In genomic region chr4:108135549-108136209, GRCh38 we compare ENCODE assay signal across 10 cellular contexts. TPM values are rescaled to one million over a fixed set of nuclear protein-coding genes. Genes with fewer than 3 reads are reported as not detected.
DNase-seq lines count a peak whose midpoint lies in the region; ATAC-seq and TF ChIP-seq lines count a peak whose summit lies in the region.
"Had no signal": no experiment of that assay in that cellular context is flagged by ENCODE, and none has a peak within 500 bp of the region (broad histone marks: within the 10 kb centered on the region; RNA-seq: fewer than 3 reads in every experiment).

No MANE protein-coding gene starts in this region.

- ATAC-seq in activated CD4-positive, alpha-beta T cell treated with anti-CD3 and anti-CD28 coated beads for 36 hours: peak; percentile 48
- peak; percentile 34 for ATAC-seq in activated CD8-positive, alpha-beta T cell treated with anti-CD3 and anti-CD28 coated beads, Interleukin-2, amount 10 ng/mL, durations not matched to agents 7 days and 5 days

- H3K4me1 Mint-ChIP-seq in activated CD4-positive, alpha-beta T cell treated with anti-CD3 and anti-CD28 coated beads for 36 hours: peaks cover 86% of the 10 kb centered on the region
- peaks cover 84% of the 10 kb centered on the region for H3K4me1 Mint-ChIP-seq in activated CD8-positive, alpha-beta T cell treated with anti-CD3 and anti-CD28 coated beads, Interleukin-2, amount 10 ng/mL, durations not matched to agents 7 days and 5 days (ENCODE audit: low read depth)
- H3K4me1 Mint-ChIP-seq in neural progenitor cell: peaks cover 55% of the 10 kb centered on the region

- intact Hi-C loops in activated CD4-positive, alpha-beta T cell treated with anti-CD3 and anti-CD28 coated beads for 36 hours (cut with DNase I, micrococcal nuclease): loop anchor here in 1 of 2 experiments (2.0 kb wide), 1 partner anchor 17 kb away; no protein-coding TSS in a partner anchor
- intact Hi-C loops in vagina (cut with DNase I): no loop called here

- peak overlapping the region; percentile 93 for H3K27ac Mint-ChIP-seq in activated CD4-positive, alpha-beta T cell treated with anti-CD3 and anti-CD28 coated beads for 36 hours
- H3K27ac Mint-ChIP-seq in activated CD8-positive, alpha-beta T cell treated with anti-CD3 and anti-CD28 coated beads, Interleukin-2, amount 10 ng/mL, durations not matched to agents 7 days and 5 days: peak overlapping the region; percentile 81
- H3K27ac Mint-ChIP-seq in neural progenitor cell: peak overlapping the region; percentile 35

- DNase-seq in activated CD4-positive, alpha-beta T cell treated with anti-CD3 and anti-CD28 coated beads for 36 hours: peak; percentile 42
- DNase-seq in activated CD4-positive, alpha-beta T cell treated with anti-CD3 and anti-CD28 coated beads, Interleukin-2, amount 50 U/mL, for 1 hour: no peak
- no peak for DNase-seq in activated CD8-positive, alpha-beta T cell treated with anti-CD3 and anti-CD28 coated beads, Interleukin-2, amount 10 ng/mL, durations not matched to agents 7 days and 5 days
- DNase-seq in neural progenitor cell (ENCODE audit: low spot score) (peak; percentile 89), vagina (ENCODE audit: extremely low spot score in 2 of 2) (no peak), NCI-H2196 (lab: John Stamatoyannopoulos, UW; ENCODE audit: unreplicated experiment) (no peak)
- no peak for DNase-seq in stimulated activated CD4-positive, alpha-beta T cell treated with anti-CD3 and anti-CD28 coated beads, Interleukin-12 subunit alpha, Interleukin-12 subunit beta, amount 100 ng/mL, for 4 hours
- DNase-seq: testis had no signal

- H3K9ac ChIP-seq in Loucy (ENCODE audit: low read depth, low read length, poor library complexity, severe bottlenecking): peak overlapping the region; percentile 49
- no peak overlapping the region for H3K9ac ChIP-seq in neural progenitor cell

- H3K4me3 ChIP-seq in Loucy (ENCODE audit: low read length, poor library complexity, severe bottlenecking) (no peak overlapping the region), neural progenitor cell (peak overlapping the region; percentile 7), vagina (no peak overlapping the region)
- H3K4me3 ChIP-seq: SJSA1, testis had no signal

- H3K4me1 ChIP-seq in Loucy (ENCODE audit: insufficient read depth, low read length, poor library complexity, severe bottlenecking) (peaks cover 10% of the 10 kb centered on the region), neural progenitor cell (peaks cover 41% of the 10 kb centered on the region), vagina (no peaks in the 10 kb centered on the region)
- H3K4me1 ChIP-seq: SJSA1, testis had no signal

- H3K27me3 Mint-ChIP-seq in activated CD4-positive, alpha-beta T cell treated with anti-CD3 and anti-CD28 coated beads for 36 hours: no peaks in the 10 kb centered on the region
- H3K27me3 Mint-ChIP-seq in activated CD8-positive, alpha-beta T cell treated with anti-CD3 and anti-CD28 coated beads, Interleukin-2, amount 10 ng/mL, durations not matched to agents 7 days and 5 days (ENCODE audit: low read depth): no peaks in the 10 kb centered on the region
- peaks cover 2% of the 10 kb centered on the region for H3K27me3 Mint-ChIP-seq in neural progenitor cell (ENCODE audit: insufficient read depth, low read depth)

- no peaks in the 10 kb centered on the region for H3K27me3 ChIP-seq in Loucy (ENCODE audit: insufficient read depth, low read length, poor library complexity, severe bottlenecking)
- no peaks in the 10 kb centered on the region for H3K27me3 ChIP-seq in neural progenitor cell
- no peaks in the 10 kb centered on the region for H3K27me3 ChIP-seq in vagina
- H3K27me3 ChIP-seq: SJSA1, testis had no signal

- H3F3A ChIP-seq in Loucy (ENCODE audit: low read depth): no peaks in the 10 kb centered on the region
- H3F3A ChIP-seq in neural progenitor cell (ENCODE audit: low read depth): peaks cover 15% of the 10 kb centered on the region

- CTCF ChIA-PET in activated CD4-positive, alpha-beta T cell treated with anti-CD3 and anti-CD28 coated beads for 36 hours (lab: Charles Lee): interaction anchor here (0.6 to 2.4 kb wide), 5 partner anchors 11 to 54 kb away, joined by 3 to 9 read pairs (median 5); no protein-coding TSS in a partner anchor
- CTCF ChIA-PET in activated CD8-positive, alpha-beta T cell treated with anti-CD3 and anti-CD28 coated beads, Interleukin-2, amount 10 ng/mL, durations not matched to agents 7 days and 5 days (lab: Charles Lee): interaction anchor here (1.4 to 1.5 kb wide), 2 partner anchors 18 to 20 kb away, joined by 4 to 5 read pairs; no protein-coding TSS in a partner anchor

- H3K36me3 ChIP-seq in Loucy (ENCODE audit: insufficient read depth, low read length) (peaks cover 86% of the 10 kb centered on the region), neural progenitor cell (no peaks in the 10 kb centered on the region), vagina (no peaks in the 10 kb centered on the region)
- H3K36me3 ChIP-seq: SJSA1 had no signal

- peaks cover 100% of the 10 kb centered on the region for H3K79me2 ChIP-seq in Loucy (ENCODE audit: insufficient read depth, low read length)
- no peaks in the 10 kb centered on the region for H3K79me2 ChIP-seq in neural progenitor cell (ENCODE audit: low read depth)

- TF ChIP-seq CTCF in Loucy (conservative IDR thresholded peaks at IDR 0.05; ENCODE audit: low read length): peak; percentile 39
- no peak for TF ChIP-seq CTCF in neural progenitor cell (IDR thresholded peaks at IDR 0.05)
- TF ChIP-seq CTCF in vagina (IDR thresholded peaks at IDR 0.05): no peak

- peak overlapping the region; percentile 53 for H3K4me3 Mint-ChIP-seq in activated CD4-positive, alpha-beta T cell treated with anti-CD3 and anti-CD28 coated beads for 36 hours
- H3K4me3 Mint-ChIP-seq in activated CD8-positive, alpha-beta T cell treated with anti-CD3 and anti-CD28 coated beads, Interleukin-2, amount 10 ng/mL, durations not matched to agents 7 days and 5 days: peak overlapping the region; percentile 23
- peak overlapping the region; percentile 59 for H3K4me3 Mint-ChIP-seq in neural progenitor cell

- H4K20me1 ChIP-seq in Loucy (ENCODE audit: insufficient read depth, low read length, poor library complexity, severe bottlenecking) (peaks cover 99% of the 10 kb centered on the region), neural progenitor cell (ENCODE audit: low read depth) (no peaks in the 10 kb centered on the region)

- H3K4me2 ChIP-seq in Loucy (ENCODE audit: low read depth, low read length, poor library complexity, severe bottlenecking) (peak overlapping the region; percentile 7), neural progenitor cell (peak overlapping the region; percentile 65)

- no peak overlapping the region for H2AFZ ChIP-seq in Loucy (ENCODE audit: low read length)
- H2AFZ ChIP-seq in neural progenitor cell (replicated peaks): no peak overlapping the region

- TF ChIP-seq POLR2A in vagina (IDR thresholded peaks at IDR 0.05): no peak

- H3K27ac ChIP-seq in neural progenitor cell (peak overlapping the region; percentile 64), vagina (no peak overlapping the region)
- H3K27ac ChIP-seq: SJSA1, testis had no signal

- H3K9me3 ChIP-seq in Loucy (ENCODE audit: insufficient read depth, low read depth, low read length) (no peaks in the 10 kb centered on the region), neural progenitor cell (ENCODE audit: low read depth) (no peaks in the 10 kb centered on the region), vagina (no peaks in the 10 kb centered on the region)
- H3K9me3 ChIP-seq: SJSA1, testis had no signal

- POLR2A ChIA-PET in activated CD4-positive, alpha-beta T cell treated with anti-CD3 and anti-CD28 coated beads for 36 hours (lab: Charles Lee): no interaction called here
- POLR2A ChIA-PET in activated CD8-positive, alpha-beta T cell treated with anti-CD3 and anti-CD28 coated beads, Interleukin-2, amount 10 ng/mL, durations not matched to agents 7 days and 5 days (lab: Charles Lee): interaction anchor here (0.6 to 1.6 kb wide), 3 partner anchors 16 to 116 kb away, joined by 3 read pairs; no protein-coding TSS in a partner anchor

- no peaks in the 10 kb centered on the region for H3K9me3 Mint-ChIP-seq in activated CD4-positive, alpha-beta T cell treated with anti-CD3 and anti-CD28 coated beads for 36 hours (ENCODE audit: low read depth)
- H3K9me3 Mint-ChIP-seq in activated CD8-positive, alpha-beta T cell treated with anti-CD3 and anti-CD28 coated beads, Interleukin-2, amount 10 ng/mL, durations not matched to agents 7 days and 5 days (ENCODE audit: insufficient read depth): no peaks in the 10 kb centered on the region
- H3K9me3 Mint-ChIP-seq in neural progenitor cell: no peaks in the 10 kb centered on the region

- H3K9me2 ChIP-seq in Loucy (replicated peaks; ENCODE audit: low read depth, low read length): no peaks in the 10 kb centered on the region

- peaks cover 37% of the 10 kb centered on the region for H3K36me3 Mint-ChIP-seq in activated CD4-positive, alpha-beta T cell treated with anti-CD3 and anti-CD28 coated beads for 36 hours (ENCODE audit: low read depth)
- peaks cover 65% of the 10 kb centered on the region for H3K36me3 Mint-ChIP-seq in activated CD8-positive, alpha-beta T cell treated with anti-CD3 and anti-CD28 coated beads, Interleukin-2, amount 10 ng/mL, durations not matched to agents 7 days and 5 days (ENCODE audit: low read depth)
- peaks cover 15% of the 10 kb centered on the region for H3K36me3 Mint-ChIP-seq in neural progenitor cell

RNA-seq across cellular contexts. Expression of gene LEF1, which starts 33.1 kb away (rescaled TPM):
- 100 to 1,000 TPM; 175 to 302 TPM for total RNA-seq in activated CD4-positive, alpha-beta T cell treated with anti-CD3 and anti-CD28 coated beads for 36 hours
- 100 to 1,000 TPM; 205 to 246 TPM for total RNA-seq in activated CD8-positive, alpha-beta T cell treated with anti-CD3 and anti-CD28 coated beads, Interleukin-2, amount 10 ng/mL, durations not matched to agents 7 days and 5 days
- total RNA-seq in neural progenitor cell (ENCODE audit: low replicate concordance) (15.0 and 19.4 TPM in 2 replicates), vagina (12.5 TPM)

Comparison
In these comparisons a context has a peak if more than half of its experiments do, and no peak if none do; other contexts are left out.
1. DNase-seq: peak in activated CD4-positive, alpha-beta T cell treated with anti-CD3 and anti-CD28 coated beads for 36 hours (single experiment) and neural progenitor cell (single experiment); none in activated CD4-positive, alpha-beta T cell treated with anti-CD3 and anti-CD28 coated beads, Interleukin-2, amount 50 U/mL, for 1 hour (single experiment), activated CD8-positive, alpha-beta T cell treated with anti-CD3 and anti-CD28 coated beads, Interleukin-2, amount 10 ng/mL, durations not matched to agents 7 days and 5 days (single experiment), vagina (0 of 2), stimulated activated CD4-positive, alpha-beta T cell treated with anti-CD3 and anti-CD28 coated beads, Interleukin-12 subunit alpha, Interleukin-12 subunit beta, amount 100 ng/mL, for 4 hours (single experiment) and NCI-H2196 (single experiment).
2. H3K27ac Mint-ChIP-seq: peak in every context shown above with its lines; median percentile 93 in activated CD4-positive, alpha-beta T cell treated with anti-CD3 and anti-CD28 coated beads for 36 hours; 81 in activated CD8-positive, alpha-beta T cell treated with anti-CD3 and anti-CD28 coated beads, Interleukin-2, amount 10 ng/mL, durations not matched to agents 7 days and 5 days; 35 in neural progenitor cell.
3. Peak in every context shown above with its lines, with median percentiles within 50 percentile points of each other: H3K4me3 Mint-ChIP-seq.